In genomic region chr18:52046842-52047241, GRCh38 we compare ENCODE assay signal across 18 cellular contexts.
"Had no signal": no experiment of that assay in that cellular context is flagged by ENCODE, and none has a peak within 500 bp of the region (broad histone marks: within the 10 kb centered on the region; RNA-seq: fewer than 3 reads in every experiment).

No MANE protein-coding gene starts in this region.

- H3K27ac ChIP-seq: brain microvascular endothelial cell, epithelial cell of prostate, right atrium auricular region, skin epidermis, transverse colon had no signal

- H3K9me3 ChIP-seq: right atrium auricular region, transverse colon had no signal

- H3K4me3 ChIP-seq: right atrium auricular region, skin epidermis, transverse colon had no signal

- H3K4me1 ChIP-seq: right atrium auricular region, transverse colon had no signal

- H3K36me3 ChIP-seq: brain microvascular endothelial cell, right atrium auricular region, transverse colon had no signal

- H3K27me3 ChIP-seq: brain microvascular endothelial cell, right atrium auricular region, transverse colon had no signal

- DNase-seq: anterior cingulate cortex; brain microvascular endothelial cell; cerebellar nuclear complex; foreskin melanocyte; kidney glomerular epithelial cell; mesenchymal stem cell; natural killer cell; occipital lobe; stimulated activated CD4-positive, alpha-beta T cell treated with anti-CD3 and anti-CD28 coated beads, Interleukin-15, amount 100 ng/mL, for 24 hours; stimulated activated CD4-positive, alpha-beta T cell treated with anti-CD3 and anti-CD28 coated beads, Interleukin-4, amount 100 ng/mL, for 4 hours; stimulated activated CD8-positive, alpha-beta memory T cell treated with anti-CD3 and anti-CD28 coated beads, Interleukin-4, amount 100 ng/mL, for 48 hours; stimulated activated naive CD4-positive, alpha-beta T cell treated with Interleukin-2 at 50 U/mL for 16 hours; substantia nigra; T-helper 9 cell; transverse colon had no signal
